Comparison of ENCODE assay signal across 11 cellular contexts in the genomic region with DNA sequence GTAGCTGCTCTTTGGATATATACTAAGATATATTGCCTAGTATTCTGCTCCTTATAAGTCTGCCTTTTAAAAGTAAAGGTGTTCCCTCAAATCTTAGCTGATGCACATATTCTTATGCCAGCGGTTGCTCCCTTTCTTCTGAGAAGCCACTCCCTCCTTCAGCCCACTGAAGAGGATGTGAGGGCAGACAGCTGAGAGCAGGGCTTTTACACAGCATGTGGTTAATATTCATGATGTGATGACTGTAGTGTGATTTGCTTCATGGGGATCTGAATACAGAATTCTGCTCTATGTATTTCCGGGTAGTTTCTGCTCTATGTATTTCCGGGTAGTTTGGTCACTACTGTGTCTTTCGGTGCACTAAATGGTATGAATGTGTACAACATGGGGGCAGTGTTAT.
DNase-seq lines count a peak whose midpoint lies in the region; ATAC-seq and TF ChIP-seq lines count a peak whose summit lies in the region.
"Had no signal": no experiment of that assay in that cellular context is flagged by ENCODE, and none has a peak within 500 bp of the region (broad histone marks: within the 10 kb centered on the region; RNA-seq: fewer than 3 reads in every experiment).

No MANE protein-coding gene starts in this region.

- POLR2A ChIA-PET in MCF 10A (lab: Yijun Ruan, JAX), result no interaction called here

- ATAC-seq in activated CD8-positive, alpha-beta memory T cell treated with anti-CD3 and anti-CD28 coated beads, Interleukin-2, amount 10 ng/mL, durations not matched to agents 7 days and 5 days, result peak; percentile 91
- ATAC-seq in stimulated activated naive B cell treated with anti-CD40 and anti-IgM and Interleukin-4, amounts not matched to agents 10 μg/mL and 1 μg/mL and 100 μg/mL, for 72 hours (replicated peaks), result no peak
- no peak for ATAC-seq in GM21723 (IDR thresholded peaks at IDR 0.05; ENCODE audit: unreplicated experiment)
- ATAC-seq: HepG2 had no signal

- H3K36me3 Mint-ChIP-seq in activated CD8-positive, alpha-beta memory T cell treated with anti-CD3 and anti-CD28 coated beads, Interleukin-2, amount 10 ng/mL, durations not matched to agents 7 days and 5 days, result peaks cover 14% of the 10 kb centered on the region
- H3K36me3 Mint-ChIP-seq in stimulated activated naive B cell treated with anti-CD40 and anti-IgM and Interleukin-4, amounts not matched to agents 10 μg/mL and 1 μg/mL and 100 μg/mL, for 72 hours, result peaks cover 26 to 47% of the 10 kb centered on the region in 2 donors
- peaks cover 37% of the 10 kb centered on the region for H3K36me3 Mint-ChIP-seq in MCF 10A (ENCODE audit: insufficient read depth, unreplicated experiment)

- no peak for TF ChIP-seq CTCF in MCF 10A (IDR thresholded peaks at IDR 0.05; ENCODE audit: unreplicated experiment)

- peaks cover 15% of the 10 kb centered on the region for H3K4me1 Mint-ChIP-seq in activated CD8-positive, alpha-beta memory T cell treated with anti-CD3 and anti-CD28 coated beads, Interleukin-2, amount 10 ng/mL, durations not matched to agents 7 days and 5 days
- H3K4me1 Mint-ChIP-seq in stimulated activated naive B cell treated with anti-CD40 and anti-IgM and Interleukin-4, amounts not matched to agents 10 μg/mL and 1 μg/mL and 100 μg/mL, for 72 hours, result no peaks in the 10 kb centered on the region
- peaks cover 11% of the 10 kb centered on the region for H3K4me1 Mint-ChIP-seq in MCF 10A (ENCODE audit: insufficient read depth, unreplicated experiment)

- intact Hi-C loops in MCF 10A (cut with micrococcal nuclease), result no loop called here

- no peaks in the 10 kb centered on the region for H3K27me3 Mint-ChIP-seq in activated CD8-positive, alpha-beta memory T cell treated with anti-CD3 and anti-CD28 coated beads, Interleukin-2, amount 10 ng/mL, durations not matched to agents 7 days and 5 days
- no peaks in the 10 kb centered on the region for H3K27me3 Mint-ChIP-seq in stimulated activated naive B cell treated with anti-CD40 and anti-IgM and Interleukin-4, amounts not matched to agents 10 μg/mL and 1 μg/mL and 100 μg/mL, for 72 hours
- no peaks in the 10 kb centered on the region for H3K27me3 Mint-ChIP-seq in MCF 10A (ENCODE audit: insufficient read depth, unreplicated experiment)

- peak; percentile 71 for DNase-seq in activated CD8-positive, alpha-beta memory T cell treated with anti-CD3 and anti-CD28 coated beads, Interleukin-2, amount 10 ng/mL, durations not matched to agents 7 days and 5 days
- no peak for DNase-seq in activated CD8-positive, alpha-beta memory T cell treated with anti-CD3 and anti-CD28 coated beads, Interleukin-2, amount 50 U/mL, for 4 hours
- DNase-seq in NOMO-1 treated with DMSO at 0.1 percent for 48 hours (lab: John Stamatoyannopoulos, UW; ENCODE audit: unreplicated experiment) (peak; percentile 49), dermis blood vessel endothelial cell (peak; percentile 4), GOT3 (lab: John Stamatoyannopoulos, UW) (no peak), MCF 10A (ENCODE audit: unreplicated experiment) (no peak)
- no peak for DNase-seq in stimulated activated naive B cell treated with anti-CD40 and anti-IgM and Interleukin-4, amounts not matched to agents 10 μg/mL and 1 μg/mL and 100 μg/mL, for 72 hours
- DNase-seq: dorsolateral prefrontal cortex, NCI-H1436 treated with DMSO at 0.1 percent for 48 hours had no signal

- no peak overlapping the region for H3K4me3 Mint-ChIP-seq in activated CD8-positive, alpha-beta memory T cell treated with anti-CD3 and anti-CD28 coated beads, Interleukin-2, amount 10 ng/mL, durations not matched to agents 7 days and 5 days
- H3K4me3 Mint-ChIP-seq in stimulated activated naive B cell treated with anti-CD40 and anti-IgM and Interleukin-4, amounts not matched to agents 10 μg/mL and 1 μg/mL and 100 μg/mL, for 72 hours, result no peak overlapping the region
- H3K4me3 Mint-ChIP-seq in MCF 10A (ENCODE audit: unreplicated experiment), result no peak overlapping the region

- no TSS peak for BruUV-seq in MCF 10A (replicated peaks; lab: Mats Ljungman, UMichigan)

- CTCF ChIA-PET in activated CD8-positive, alpha-beta memory T cell treated with anti-CD3 and anti-CD28 coated beads, Interleukin-2, amount 10 ng/mL, durations not matched to agents 7 days and 5 days (lab: Charles Lee), result interaction anchor here (1.2 kb wide), 1 partner anchor 502 kb away, joined by 3 read pairs; no protein-coding TSS in a partner anchor
- CTCF ChIA-PET in MCF 10A (lab: Yijun Ruan, JAX), result interaction anchor here (0.5 to 0.6 kb wide), 2 partner anchors 405 to 987 kb away, joined by 3 read pairs; no protein-coding TSS in a partner anchor

- no peaks in the 10 kb centered on the region for H3K9me3 Mint-ChIP-seq in activated CD8-positive, alpha-beta memory T cell treated with anti-CD3 and anti-CD28 coated beads, Interleukin-2, amount 10 ng/mL, durations not matched to agents 7 days and 5 days (ENCODE audit: low read depth)
- peaks cover 0 to 2% of the 10 kb centered on the region in 2 donors for H3K9me3 Mint-ChIP-seq in stimulated activated naive B cell treated with anti-CD40 and anti-IgM and Interleukin-4, amounts not matched to agents 10 μg/mL and 1 μg/mL and 100 μg/mL, for 72 hours
- H3K9me3 Mint-ChIP-seq in MCF 10A (ENCODE audit: unreplicated experiment), result no peaks in the 10 kb centered on the region

- H3K27ac Mint-ChIP-seq in activated CD8-positive, alpha-beta memory T cell treated with anti-CD3 and anti-CD28 coated beads, Interleukin-2, amount 10 ng/mL, durations not matched to agents 7 days and 5 days, result peak overlapping the region; percentile 63
- H3K27ac Mint-ChIP-seq in stimulated activated naive B cell treated with anti-CD40 and anti-IgM and Interleukin-4, amounts not matched to agents 10 μg/mL and 1 μg/mL and 100 μg/mL, for 72 hours, result peak overlapping the region; percentile 65
- no peak overlapping the region for H3K27ac Mint-ChIP-seq in MCF 10A (ENCODE audit: low read depth, unreplicated experiment)

Comparison
In these comparisons a context has a peak if more than half of its experiments do, and no peak if none do; other contexts are left out.
1. DNase-seq: peak in activated CD8-positive, alpha-beta memory T cell treated with anti-CD3 and anti-CD28 coated beads, Interleukin-2, amount 10 ng/mL, durations not matched to agents 7 days and 5 days (single experiment), NOMO-1 treated with DMSO at 0.1 percent for 48 hours (single experiment) and dermis blood vessel endothelial cell (single experiment); none in activated CD8-positive, alpha-beta memory T cell treated with anti-CD3 and anti-CD28 coated beads, Interleukin-2, amount 50 U/mL, for 4 hours (single experiment), stimulated activated naive B cell treated with anti-CD40 and anti-IgM and Interleukin-4, amounts not matched to agents 10 μg/mL and 1 μg/mL and 100 μg/mL, for 72 hours (single experiment), GOT3 (single experiment) and MCF 10A (single experiment).